In the genomic region with DNA sequence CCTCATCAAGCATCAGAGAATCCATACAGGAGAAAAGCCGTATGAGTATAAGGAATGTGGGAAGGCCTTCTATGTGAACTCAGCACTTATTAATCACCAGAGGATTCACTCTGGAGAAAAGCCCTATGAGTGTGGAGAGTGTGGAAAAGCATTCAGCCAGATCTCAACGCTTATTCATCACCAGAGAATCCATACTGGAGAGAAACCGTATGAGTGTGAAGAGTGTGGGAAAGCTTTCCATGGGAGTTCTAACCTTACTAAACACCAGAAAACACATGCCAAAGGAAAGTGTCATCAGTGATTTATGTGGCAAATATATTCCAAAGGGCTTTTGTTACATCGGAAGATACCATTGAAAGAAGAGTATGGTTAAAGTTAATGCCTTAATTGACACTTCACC, we compare ENCODE assay signal across 2 cellular contexts.
A peak's percentile ranks its signal among the peaks of the same experiment; 100 is the strongest.
TF ChIP-seq lines count a peak whose summit lies in the region.

No MANE protein-coding gene starts in this region.

TF ChIP-seq in SK-N-SH, 30 proteins besides CTCF, POLR2A, EP300 and RAD21:
- TF ChIP-seq CHD2 (IDR thresholded peaks at IDR 0.05; ENCODE audit: low read length, partially characterized antibody) (no peak), NRF1 (IDR thresholded peaks at IDR 0.05; ENCODE audit: low read depth, low read length) (no peak), JUND (IDR thresholded peaks at IDR 0.05) (peak; percentile 45; the same call in 1 of the 2 replicates), RFX5 (IDR thresholded peaks at IDR 0.05; ENCODE audit: low read length) (no peak), TCF12 (IDR thresholded peaks at IDR 0.05) (peak; percentile 40; the same call in 1 of the 2 replicates), FOSL2 (IDR thresholded peaks at IDR 0.05; ENCODE audit: borderline replicate concordance, low read depth) (peak; percentile 36; the same call in 1 of the 2 replicates), POLR2AphosphoS5 (IDR thresholded peaks at IDR 0.05; ENCODE audit: low read depth, low read length) (no peak)
- TF ChIP-seq, protein P1, sequence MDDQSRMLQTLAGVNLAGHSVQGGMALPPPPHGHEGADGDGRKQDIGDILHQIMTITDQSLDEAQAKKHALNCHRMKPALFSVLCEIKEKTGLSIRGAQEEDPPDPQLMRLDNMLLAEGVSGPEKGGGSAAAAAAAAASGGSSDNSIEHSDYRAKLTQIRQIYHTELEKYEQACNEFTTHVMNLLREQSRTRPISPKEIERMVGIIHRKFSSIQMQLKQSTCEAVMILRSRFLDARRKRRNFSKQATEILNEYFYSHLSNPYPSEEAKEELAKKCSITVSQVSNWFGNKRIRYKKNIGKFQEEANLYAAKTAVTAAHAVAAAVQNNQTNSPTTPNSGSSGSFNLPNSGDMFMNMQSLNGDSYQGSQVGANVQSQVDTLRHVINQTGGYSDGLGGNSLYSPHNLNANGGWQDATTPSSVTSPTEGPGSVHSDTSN (IDR thresholded peaks at IDR 0.05), result peak; percentile 65; the same call in 1 of the 2 replicates
TF ChIP-seq in SK-N-SH: peak in this region for 4.

TF ChIP-seq in GM12891, 5 proteins besides CTCF, POLR2A, EP300 and RAD21:
- TF ChIP-seq PAX5 (IDR thresholded peaks at IDR 0.05; ENCODE audit: insufficient read depth, low read length, severe bottlenecking) (no peak), TAF1 (IDR thresholded peaks at IDR 0.05; ENCODE audit: low read depth, low read length) (no peak), POU2F2 (IDR thresholded peaks at IDR 0.05; ENCODE audit: low read depth, low read length) (no peak), SPI1 (IDR thresholded peaks at IDR 0.05; ENCODE audit: low read depth, low read length) (no peak), POLR2AphosphoS5 (IDR thresholded peaks at IDR 0.05; ENCODE audit: low read depth, low read length) (no peak)
